ENCODE assay signal across 20 cellular contexts in genomic region chr11:69889400-69890372, GRCh38.
A peak's percentile ranks its signal among the peaks of the same experiment; 100 is the strongest.
DNase-seq lines count a peak whose midpoint lies in the region; ATAC-seq and TF ChIP-seq lines count a peak whose summit lies in the region.
"Had no signal": no experiment of that assay in that cellular context is flagged by ENCODE, and none has a peak within 500 bp of the region (broad histone marks: within the 10 kb centered on the region; RNA-seq: fewer than 3 reads in every experiment).

No MANE protein-coding gene starts in this region.

- no CpG with 5 or more reads among the region's 27 CpGs for WGBS in H9 (ENCODE audit: extremely low coverage, insufficient read length, low lambda C conversion rate)

- H3K9me3 ChIP-seq in H9 (ENCODE audit: control insufficient read depth, low read depth, low read length) (no peaks in the 10 kb centered on the region), mucosa of descending colon (no peaks in the 10 kb centered on the region)

- H2BK5ac ChIP-seq in H9 (ENCODE audit: insufficient read length, low read length) = no peak overlapping the region

- H3K4me2 ChIP-seq in H9 (ENCODE audit: insufficient read depth, insufficient read length, low read length) = peak overlapping the region; percentile 27

- ATAC-seq in mucosa of descending colon = no peak
- no peak for ATAC-seq in activated T-cell treated with anti-CD3 and anti-CD28 coated beads, Interleukin-2, amount 50 U/mL, for 72 hours (replicated peaks in 1 of 2)
- no peak for ATAC-seq in activated naive CD8-positive, alpha-beta T cell treated with anti-CD3 and anti-CD28 coated beads, Interleukin-2, amount 50 U/mL, for 24 hours
- ATAC-seq: left lobe of liver had no signal

- H3K36me3 Mint-ChIP-seq in H9 (ENCODE audit: insufficient read depth in 1 of 3, low read depth in 3 of 3) = no peaks in the 10 kb centered on the region
- no peaks in the 10 kb centered on the region for H3K36me3 Mint-ChIP-seq in brain
- H3K36me3 Mint-ChIP-seq in activated T-cell treated with anti-CD3 and anti-CD28 coated beads, Interleukin-2, amount 50 U/mL, for 72 hours (ENCODE audit: insufficient read depth in 2 of 2) = no peaks in the 10 kb centered on the region
- H3K36me3 Mint-ChIP-seq in activated naive CD8-positive, alpha-beta T cell treated with anti-CD3 and anti-CD28 coated beads, Interleukin-2, amount 50 U/mL, for 24 hours (ENCODE audit: low read depth) = no peaks in the 10 kb centered on the region
- H3K36me3 Mint-ChIP-seq: activated naive CD4-positive, alpha-beta T cell treated with anti-CD3 and anti-CD28 coated beads, Interleukin-2, amount 50 U/mL, for 72 hours; T-cell; type B pancreatic cell had no signal

- H4K20me1 ChIP-seq in H9 (ENCODE audit: control insufficient read depth, insufficient read depth, insufficient read length) = no peaks in the 10 kb centered on the region

- H2BK120ac ChIP-seq in H9 (ENCODE audit: low read depth, low read length, poor library complexity, severe bottlenecking) = no peak overlapping the region

- H3K23ac ChIP-seq in H9 (ENCODE audit: insufficient read length, low read depth, low read length) = no peak overlapping the region

- no peak overlapping the region for H2BK20ac ChIP-seq in H9 (ENCODE audit: low read depth, low read length, poor library complexity, severe bottlenecking)

- no peak overlapping the region for H4K5ac ChIP-seq in H9 (ENCODE audit: insufficient read length, low read depth, low read length)

- H3K14ac ChIP-seq in H9 (ENCODE audit: insufficient read depth, low read length) = no peak overlapping the region

- H4K91ac ChIP-seq in H9 (ENCODE audit: insufficient read length, low read depth, low read length) = no peak overlapping the region

- H3K4ac ChIP-seq in H9 (ENCODE audit: low read depth, low read length) = no peak overlapping the region

- H3K4me1 ChIP-seq in H9 (ENCODE audit: insufficient read depth, low read length) (peaks cover 3% of the 10 kb centered on the region; the same call in 1 of the 2 replicates), mucosa of descending colon (ENCODE audit: low read depth) (peaks cover 40% of the 10 kb centered on the region)

- H2BK15ac ChIP-seq in H9 (ENCODE audit: low read depth, low read length) = no peak overlapping the region

- H2AK5ac ChIP-seq in H9 (ENCODE audit: insufficient read length, low read length) = no peak overlapping the region

- H3K9me3 Mint-ChIP-seq in H9 (no peaks in the 10 kb centered on the region; a peak in 2 of 5 replicates), brain (peaks cover 0 to 6% (median 0%) of the 10 kb centered on the region in 5 experiments)
- no peaks in the 10 kb centered on the region for H3K9me3 Mint-ChIP-seq in activated T-cell treated with anti-CD3 and anti-CD28 coated beads, Interleukin-2, amount 50 U/mL, for 72 hours
- H3K9me3 Mint-ChIP-seq in activated naive CD8-positive, alpha-beta T cell treated with anti-CD3 and anti-CD28 coated beads, Interleukin-2, amount 50 U/mL, for 24 hours = no peaks in the 10 kb centered on the region
- H3K9me3 Mint-ChIP-seq: activated naive CD4-positive, alpha-beta T cell treated with anti-CD3 and anti-CD28 coated beads, Interleukin-2, amount 50 U/mL, for 72 hours; activated T-helper 1 cell treated with anti-CD3 and anti-CD28 coated beads, Interleukin-12 subunit alpha, Interleukin-12 subunit beta, Interleukin-2, Interleukin-4 antibody, amounts not matched to agents 30 ng/mL and 10 ng/mL and 1 ng/mL, durations not matched to agents 14 hours and 24 hours and 36 hours; T-cell; type B pancreatic cell had no signal

- H3K4me3 ChIP-seq in mucosa of descending colon = no peak overlapping the region

- no peaks in the 10 kb centered on the region for H3K23me2 ChIP-seq in H9 (ENCODE audit: insufficient read length, low read depth, low read length, poor library complexity, severe bottlenecking)

- no peak overlapping the region for H3K27ac Mint-ChIP-seq in H9
- peak overlapping the region in 2 of 5 experiments; percentile 62 to 86 for H3K27ac Mint-ChIP-seq in brain
- no peak overlapping the region for H3K27ac Mint-ChIP-seq in activated T-cell treated with anti-CD3 and anti-CD28 coated beads, Interleukin-2, amount 50 U/mL, for 72 hours
- H3K27ac Mint-ChIP-seq in activated naive CD8-positive, alpha-beta T cell treated with anti-CD3 and anti-CD28 coated beads, Interleukin-2, amount 50 U/mL, for 24 hours = no peak overlapping the region
- H3K27ac Mint-ChIP-seq: activated CD4-positive, alpha-beta T cell treated with anti-CD3 and anti-CD28 coated beads for 36 hours; activated naive CD4-positive, alpha-beta T cell treated with anti-CD3 and anti-CD28 coated beads, Interleukin-2, amount 50 U/mL, for 72 hours; activated T-helper 1 cell treated with anti-CD3 and anti-CD28 coated beads, Interleukin-12 subunit alpha, Interleukin-12 subunit beta, Interleukin-2, Interleukin-4 antibody, amounts not matched to agents 30 ng/mL and 10 ng/mL and 1 ng/mL, durations not matched to agents 14 hours and 24 hours and 36 hours; T-cell; type B pancreatic cell had no signal

- no peaks in the 10 kb centered on the region for H3K79me1 ChIP-seq in H9 (ENCODE audit: insufficient read depth, low read depth, low read length, poor library complexity, severe bottlenecking)

- peaks cover 27 to 28% of the 10 kb centered on the region in 2 experiments for H3K4me1 Mint-ChIP-seq in H9
- H3K4me1 Mint-ChIP-seq in brain = peaks cover 40% of the 10 kb centered on the region
- H3K4me1 Mint-ChIP-seq in activated T-cell treated with anti-CD3 and anti-CD28 coated beads, Interleukin-2, amount 50 U/mL, for 72 hours (ENCODE audit: low read depth) = no peaks in the 10 kb centered on the region
- H3K4me1 Mint-ChIP-seq in activated naive CD8-positive, alpha-beta T cell treated with anti-CD3 and anti-CD28 coated beads, Interleukin-2, amount 50 U/mL, for 24 hours = no peaks in the 10 kb centered on the region

- DNase-seq in DMS153 (lab: John Stamatoyannopoulos, UW) (peak; percentile 55), H9 (peak; percentile 54), mucosa of descending colon (peak in 2 of 3 donors; percentile 15 to 22), GM19238 (ENCODE audit: insufficient read length, low spot score) (no peak)
- DNase-seq in activated T-cell treated with anti-CD3 and anti-CD28 coated beads, Interleukin-2, amount 50 U/mL, for 72 hours = no peak
- no peak for DNase-seq in activated naive CD8-positive, alpha-beta T cell treated with anti-CD3 and anti-CD28 coated beads, Interleukin-2, amount 50 U/mL, for 24 hours
- DNase-seq: activated CD4-positive, alpha-beta T cell treated with anti-CD3 and anti-CD28 coated beads for 36 hours; AML-193; effector memory CD4-positive, alpha-beta T cell; KBM-7; NCI-H82; PC-3; SIG-M5; stimulated activated CD4-positive, alpha-beta T cell treated with anti-CD3 and anti-CD28 coated beads, Interleukin-12 subunit alpha, Interleukin-12 subunit beta, amount 100 ng/mL, for 4 hours; T-cell had no signal

- H3K9ac ChIP-seq in H9 (ENCODE audit: extremely low read depth, insufficient read length, low read length) = no peak overlapping the region

- no peak overlapping the region for H2AFZ ChIP-seq in H9 (ENCODE audit: low read length)

- no peak overlapping the region for H3K27ac ChIP-seq in H9 (ENCODE audit: insufficient read length, low read depth, low read length)

- H3K18ac ChIP-seq in H9 (ENCODE audit: insufficient read length, low read depth, low read length) = no peak overlapping the region

- H2BK12ac ChIP-seq in H9 (ENCODE audit: insufficient read length, low read depth, low read length) = no peak overlapping the region

- no peaks in the 10 kb centered on the region; the same call in 1 of the 2 replicates for H3K27me3 ChIP-seq in H9 (ENCODE audit: insufficient read depth, low read length)

- no peak overlapping the region for H3K56ac ChIP-seq in H9 (ENCODE audit: insufficient read length, low read depth, low read length)

- intact Hi-C loops in mucosa of descending colon (cut with DNase I, micrococcal nuclease) = loop anchor here in 1 of 2 donors (5.0 kb wide), 1 partner anchor 202 kb away; no protein-coding TSS in a partner anchor

- no peak overlapping the region for H3T11ph ChIP-seq in H9 (ENCODE audit: low read length)

- no peak overlapping the region for H4K8ac ChIP-seq in H9 (replicated peaks; ENCODE audit: insufficient read length, low read depth, low read length)

- H3K79me2 ChIP-seq in H9 (ENCODE audit: insufficient read depth, low read length) = no peaks in the 10 kb centered on the region

- TF ChIP-seq CTCF in H9 (conservative IDR thresholded peaks at IDR 0.05) = no peak
- no peak for TF ChIP-seq CTCF in brain (conservative IDR thresholded peaks at IDR 0.05)
- no peak for TF ChIP-seq CTCF in mucosa of descending colon (IDR thresholded peaks at IDR 0.05)

- H3K36me3 ChIP-seq in mucosa of descending colon (ENCODE audit: low read depth) = no peaks in the 10 kb centered on the region

- peaks cover 49% of the 10 kb centered on the region for H3K27me3 Mint-ChIP-seq in H9 (ENCODE audit: low read depth)
- peaks cover 42% of the 10 kb centered on the region for H3K27me3 Mint-ChIP-seq in brain
- peaks cover 16% of the 10 kb centered on the region for H3K27me3 Mint-ChIP-seq in activated T-cell treated with anti-CD3 and anti-CD28 coated beads, Interleukin-2, amount 50 U/mL, for 72 hours (ENCODE audit: low read depth)
- peaks cover 28% of the 10 kb centered on the region for H3K27me3 Mint-ChIP-seq in activated naive CD8-positive, alpha-beta T cell treated with anti-CD3 and anti-CD28 coated beads, Interleukin-2, amount 50 U/mL, for 24 hours

- H3K4me3 Mint-ChIP-seq in H9 = peak overlapping the region; percentile 37 to 72
- H3K4me3 Mint-ChIP-seq in brain = peak overlapping the region in 3 of 5 experiments; percentile 60 to 69 (median 61)
- no peak overlapping the region for H3K4me3 Mint-ChIP-seq in activated T-cell treated with anti-CD3 and anti-CD28 coated beads, Interleukin-2, amount 50 U/mL, for 72 hours
- H3K4me3 Mint-ChIP-seq in activated naive CD8-positive, alpha-beta T cell treated with anti-CD3 and anti-CD28 coated beads, Interleukin-2, amount 50 U/mL, for 24 hours = no peak overlapping the region
- H3K4me3 Mint-ChIP-seq: activated CD4-positive, alpha-beta T cell treated with anti-CD3 and anti-CD28 coated beads for 36 hours; activated T-helper 1 cell treated with anti-CD3 and anti-CD28 coated beads, Interleukin-12 subunit alpha, Interleukin-12 subunit beta, Interleukin-2, Interleukin-4 antibody, amounts not matched to agents 30 ng/mL and 10 ng/mL and 1 ng/mL, durations not matched to agents 14 hours and 24 hours and 36 hours; T-cell; type B pancreatic cell had no signal

Comparison
In these comparisons a context has a peak if more than half of its experiments do, and no peak if none do; other contexts are left out.
1. DNase-seq: peak in DMS153 (single experiment), H9 (single experiment) and mucosa of descending colon (2 of 3); none in GM19238 (single experiment), activated T-cell treated with anti-CD3 and anti-CD28 coated beads, Interleukin-2, amount 50 U/mL, for 72 hours (0 of 2) and activated naive CD8-positive, alpha-beta T cell treated with anti-CD3 and anti-CD28 coated beads, Interleukin-2, amount 50 U/mL, for 24 hours (single experiment).
2. H3K4me3 Mint-ChIP-seq: peak in H9 (2 of 2) and brain (3 of 5); none in activated T-cell treated with anti-CD3 and anti-CD28 coated beads, Interleukin-2, amount 50 U/mL, for 72 hours (0 of 2) and activated naive CD8-positive, alpha-beta T cell treated with anti-CD3 and anti-CD28 coated beads, Interleukin-2, amount 50 U/mL, for 24 hours (single experiment).